ENCODE assay signal across 1 cellular context in genomic region chr14:90624732-90625444, GRCh38.
TF ChIP-seq lines count a peak whose summit lies in the region.

No MANE protein-coding gene starts in this region.

TF ChIP-seq in IMR-90, 13 proteins besides CTCF, POLR2A, EP300 and RAD21 (continued from another document):
- TF ChIP-seq MAZ (IDR thresholded peaks at IDR 0.05; ENCODE audit: borderline replicate concordance, low read depth, low read length) (no peak), CEBPB (IDR thresholded peaks at IDR 0.05; ENCODE audit: low read depth, low read length) (no peak), RCOR1 (IDR thresholded peaks at IDR 0.05; ENCODE audit: insufficient replicate concordance, low read length) (no peak), FOS (IDR thresholded peaks at IDR 0.05; ENCODE audit: low read depth, low read length) (no peak)
